17 cellular contexts compared by ENCODE assay signal in the genomic region with DNA sequence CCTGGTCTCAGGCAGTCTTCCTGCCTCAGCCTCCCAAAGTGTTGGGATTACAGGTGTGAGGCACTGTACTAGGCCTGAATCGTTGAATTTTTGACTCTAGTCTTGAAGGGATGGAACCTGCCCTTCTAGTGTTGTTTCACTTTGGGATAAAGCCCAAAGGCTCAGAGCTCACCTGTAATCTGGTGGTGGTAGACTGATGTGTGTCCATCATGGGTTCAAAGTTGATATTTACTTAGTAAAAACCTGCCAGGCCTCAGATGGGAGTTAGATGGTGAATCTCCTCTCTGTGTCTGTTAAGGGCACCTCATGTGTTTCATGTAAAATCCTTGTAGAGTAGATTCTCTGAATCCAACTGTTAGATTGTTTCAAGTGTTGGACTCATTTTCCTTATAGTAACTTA.
"Had no signal": no experiment of that assay in that cellular context is flagged by ENCODE, and none has a peak within 500 bp of the region (broad histone marks: within the 10 kb centered on the region; RNA-seq: fewer than 3 reads in every experiment).

No MANE protein-coding gene starts in this region.

- H3K27me3 Mint-ChIP-seq: activated naive CD4-positive, alpha-beta T cell treated with anti-CD3 and anti-CD28 coated beads, Interleukin-2, amount 50 U/mL, for 24 hours; T-helper 17 cell had no signal

- H3K4me3 ChIP-seq: esophagus squamous epithelium, neural progenitor cell, pancreas, thyroid gland had no signal

- H3K27me3 ChIP-seq: esophagus squamous epithelium, neural progenitor cell, pancreas, thyroid gland had no signal

- ATAC-seq: pancreas, T-helper 17 cell had no signal

- H3K36me3 ChIP-seq: esophagus squamous epithelium, neural progenitor cell, pancreas, thyroid gland had no signal

- H3K4me3 Mint-ChIP-seq: activated naive CD4-positive, alpha-beta T cell treated with anti-CD3 and anti-CD28 coated beads, Interleukin-2, amount 50 U/mL, for 24 hours; immature natural killer cell; mesothelial cell of epicardium; neural progenitor cell; T-helper 17 cell had no signal

- H3K27ac Mint-ChIP-seq: activated naive CD4-positive, alpha-beta T cell treated with anti-CD3 and anti-CD28 coated beads, Interleukin-2, amount 50 U/mL, for 24 hours; mesothelial cell of epicardium; neural progenitor cell; T-helper 17 cell had no signal

- H3K4me2 ChIP-seq: neural progenitor cell had no signal

- H3K9me3 ChIP-seq: esophagus squamous epithelium, pancreas, thyroid gland had no signal

- DNase-seq: activated CD4-positive, alpha-beta T cell treated with anti-CD3 and anti-CD28 coated beads for 1 hour; activated CD4-positive, alpha-beta T cell treated with anti-CD3 and anti-CD28 coated beads, Interleukin-2, amount 50 U/mL, for 4 hours; activated gamma-delta T cell; dermis blood vessel endothelial cell; effector memory CD4-positive, alpha-beta T cell; esophagus squamous epithelium; immature natural killer cell; pancreas; stimulated activated CD4-positive, alpha-beta T cell treated with anti-CD3 and anti-CD28 coated beads, Interleukin-12 subunit alpha, Interleukin-12 subunit beta, amount 100 ng/mL, for 4 hours; stimulated activated CD4-positive, alpha-beta T cell treated with anti-CD3 and anti-CD28 coated beads, Interleukin-1b, Interleukin-23, amount 100 ng/mL, for 48 hours; stimulated activated naive CD4-positive, alpha-beta T cell treated with Interleukin-2 at 50 U/mL for 16 hours; T-helper 17 cell; thyroid gland had no signal

- H3K9me3 Mint-ChIP-seq: activated naive CD4-positive, alpha-beta T cell treated with anti-CD3 and anti-CD28 coated beads, Interleukin-2, amount 50 U/mL, for 24 hours; immature natural killer cell had no signal

- H3K9ac ChIP-seq: neural progenitor cell had no signal

- H2AFZ ChIP-seq: neural progenitor cell had no signal

- H3K27ac ChIP-seq: esophagus squamous epithelium, neural progenitor cell, pancreas, thyroid gland, VCaP had no signal
